11 cellular contexts compared by ENCODE assay signal in the genomic region with DNA sequence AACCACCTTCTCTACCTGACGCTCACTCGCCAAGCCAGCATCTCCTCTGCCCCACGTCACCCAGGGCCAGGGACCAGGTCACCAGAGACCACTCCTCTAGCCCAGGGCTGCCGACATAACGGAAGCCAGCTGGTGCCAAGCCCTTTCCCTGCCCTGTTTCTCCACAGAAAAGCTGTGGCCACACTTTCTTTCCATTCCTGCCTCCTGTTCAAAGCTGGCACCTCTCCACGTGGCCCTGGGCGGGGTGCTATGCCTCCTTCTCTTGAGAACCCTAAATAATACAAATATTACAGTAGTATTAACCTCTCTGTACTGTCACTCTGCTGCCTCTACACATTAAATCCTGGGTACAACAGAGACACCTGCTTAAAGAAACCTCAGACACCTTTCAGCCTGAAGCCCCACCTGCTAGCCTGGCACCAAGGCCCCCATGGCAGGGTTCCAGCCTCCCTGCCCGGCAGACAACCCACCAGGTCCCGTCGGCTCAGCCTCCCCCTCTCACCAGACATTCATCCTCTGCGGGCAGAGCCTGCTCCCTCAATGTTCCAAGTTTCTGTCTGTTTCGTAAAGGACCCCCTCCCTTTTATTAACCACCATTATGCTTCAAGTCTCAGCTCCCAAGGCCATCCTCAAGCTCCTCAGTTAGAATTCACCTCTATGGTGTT.
"Had no signal": no experiment of that assay in that cellular context is flagged by ENCODE, and none has a peak within 500 bp of the region (broad histone marks: within the 10 kb centered on the region; RNA-seq: fewer than 3 reads in every experiment).

No MANE protein-coding gene starts in this region.

- H3K4me3 Mint-ChIP-seq: activated CD4-positive, alpha-beta T cell treated with anti-CD3 and anti-CD28 coated beads for 36 hours; activated CD8-positive, alpha-beta T cell treated with anti-CD3 and anti-CD28 coated beads, Interleukin-2, amount 10 ng/mL, durations not matched to agents 7 days and 5 days; activated T-helper 1 cell treated with anti-CD3 and anti-CD28 coated beads, Interleukin-12 subunit alpha, Interleukin-12 subunit beta, Interleukin-2, Interleukin-4 antibody, amounts not matched to agents 30 ng/mL and 10 ng/mL and 1 ng/mL, durations not matched to agents 14 hours and 24 hours and 36 hours; stimulated activated memory B cell treated with anti-CD40 and anti-IgM and Interleukin-4, amounts not matched to agents 10 μg/mL and 1 μg/mL and 100 μg/mL, for 72 hours had no signal

- ATAC-seq: activated CD8-positive, alpha-beta T cell treated with anti-CD3 and anti-CD28 coated beads, Interleukin-2, amount 10 ng/mL, durations not matched to agents 7 days and 5 days; stimulated activated memory B cell treated with anti-CD40 and anti-IgM and Interleukin-4, amounts not matched to agents 10 μg/mL and 1 μg/mL and 100 μg/mL, for 72 hours had no signal

- H3K27me3 Mint-ChIP-seq: activated CD4-positive, alpha-beta T cell treated with anti-CD3 and anti-CD28 coated beads for 36 hours; stimulated activated memory B cell treated with anti-CD40 and anti-IgM and Interleukin-4, amounts not matched to agents 10 μg/mL and 1 μg/mL and 100 μg/mL, for 72 hours had no signal

- H3K27ac Mint-ChIP-seq: activated CD4-positive, alpha-beta T cell treated with anti-CD3 and anti-CD28 coated beads for 36 hours; activated CD8-positive, alpha-beta T cell treated with anti-CD3 and anti-CD28 coated beads, Interleukin-2, amount 10 ng/mL, durations not matched to agents 7 days and 5 days; activated T-helper 1 cell treated with anti-CD3 and anti-CD28 coated beads, Interleukin-12 subunit alpha, Interleukin-12 subunit beta, Interleukin-2, Interleukin-4 antibody, amounts not matched to agents 30 ng/mL and 10 ng/mL and 1 ng/mL, durations not matched to agents 14 hours and 24 hours and 36 hours; stimulated activated memory B cell treated with anti-CD40 and anti-IgM and Interleukin-4, amounts not matched to agents 10 μg/mL and 1 μg/mL and 100 μg/mL, for 72 hours had no signal

- H3K4me3 ChIP-seq: adrenal gland, dorsolateral prefrontal cortex, esophagus muscularis mucosa, left lung, right lobe of liver, tibial nerve, vagina had no signal

- H3K4me1 ChIP-seq: adrenal gland, right lobe of liver had no signal

- H3K27ac ChIP-seq: adrenal gland, esophagus muscularis mucosa, left lung, right lobe of liver, tibial nerve, vagina had no signal

- H3K9me3 ChIP-seq: adrenal gland, esophagus muscularis mucosa, left lung, right lobe of liver, tibial nerve, vagina had no signal

- H3K9me3 Mint-ChIP-seq: activated T-helper 1 cell treated with anti-CD3 and anti-CD28 coated beads, Interleukin-12 subunit alpha, Interleukin-12 subunit beta, Interleukin-2, Interleukin-4 antibody, amounts not matched to agents 30 ng/mL and 10 ng/mL and 1 ng/mL, durations not matched to agents 14 hours and 24 hours and 36 hours; stimulated activated memory B cell treated with anti-CD40 and anti-IgM and Interleukin-4, amounts not matched to agents 10 μg/mL and 1 μg/mL and 100 μg/mL, for 72 hours had no signal

- H3K4me1 Mint-ChIP-seq: activated CD4-positive, alpha-beta T cell treated with anti-CD3 and anti-CD28 coated beads for 36 hours had no signal

- H3K27me3 ChIP-seq: adrenal gland, esophagus muscularis mucosa, left lung, right lobe of liver, tibial nerve, vagina had no signal
